ENCODE assay signal across 8 cellular contexts in genomic region chr1:186722711-186723309, GRCh38. TPM values are rescaled to one million over a fixed set of nuclear protein-coding genes. Genes with fewer than 3 reads are reported as not detected.
DNase-seq lines count a peak whose midpoint lies in the region; ATAC-seq, FAIRE-seq and TF ChIP-seq lines count a peak whose summit lies in the region.

No MANE protein-coding gene starts in this region.

- no peak overlapping the region for H3K4me3 Mint-ChIP-seq in type B pancreatic cell

- H3K27me3 Mint-ChIP-seq in type B pancreatic cell, result peaks cover 3% of the 10 kb centered on the region

- H3K4me1 Mint-ChIP-seq in type B pancreatic cell (ENCODE audit: unreplicated experiment), result no peaks in the 10 kb centered on the region

- peak; percentile 89 for TF ChIP-seq CTCF in C4-2B (conservative IDR thresholded peaks at IDR 0.05)
- TF ChIP-seq CTCF in fibroblast of the aortic adventitia (IDR thresholded peaks at IDR 0.05; ENCODE audit: insufficient read depth, low read length), result peak; percentile 62
- TF ChIP-seq CTCF in type B pancreatic cell (conservative IDR thresholded peaks at IDR 0.05), result peak; percentile 72

- DNase-seq in GM18507 (ENCODE audit: extremely low spot score, insufficient read length, low read depth) (no peak), RKO (ENCODE audit: low spot score) (peak; percentile 67), fibroblast of the aortic adventitia (ENCODE audit: low read depth) (peak; percentile 70), type B pancreatic cell (ENCODE audit: extremely low spot score, unreplicated experiment) (no peak), OCI-M2 (lab: John Stamatoyannopoulos, UW; ENCODE audit: unreplicated experiment) (no peak), frontal cortex (ENCODE audit: low spot score in 2 of 2) (no peak)

- no peak overlapping the region for H3K27ac ChIP-seq in C4-2B

- H3K9me3 Mint-ChIP-seq in type B pancreatic cell, result peaks cover 6% of the 10 kb centered on the region

- H3K36me3 Mint-ChIP-seq in type B pancreatic cell, result no peaks in the 10 kb centered on the region

- peak; percentile 76 for FAIRE-seq in GM18507 (lab: Jason Lieb, UNC)
- no peak for FAIRE-seq in frontal cortex (lab: Jason Lieb, UNC)

- H3K4me3 ChIP-seq in fibroblast of the aortic adventitia (ENCODE audit: low read depth, low read length), result no peak overlapping the region

- peak; percentile 93 for ATAC-seq in HG03159 (IDR thresholded peaks at IDR 0.05; ENCODE audit: unreplicated experiment)

- no peak overlapping the region for H3K27ac Mint-ChIP-seq in type B pancreatic cell

RNA-seq across cellular contexts. Expression of gene PTGS2, which starts 42.6 kb away (rescaled TPM):
- total RNA-seq in fibroblast of the aortic adventitia (ENCODE audit: low replicate concordance) (1.2 and 15.0 TPM in 2 replicates), type B pancreatic cell (ENCODE audit: low replicate concordance) (2.2 and 2.9 TPM in 2 replicates), frontal cortex (2.4 TPM)

Comparison
In these comparisons a context has a peak if more than half of its experiments do, and no peak if none do; other contexts are left out.
1. DNase-seq: peak in RKO (single experiment) and fibroblast of the aortic adventitia (single experiment); none in GM18507 (single experiment), type B pancreatic cell (single experiment), OCI-M2 (single experiment) and frontal cortex (0 of 2).
2. Peak in every context shown above with its lines, with median percentiles within 50 percentile points of each other: CTCF ChIP-seq.